9 cellular contexts compared by ENCODE assay signal in genomic region chr19:3175761-3176714, GRCh38. TPM values are rescaled to one million over a fixed set of nuclear protein-coding genes. Genes with fewer than 3 reads are reported as not detected.
DNase-seq lines count a peak whose midpoint lies in the region; ATAC-seq and TF ChIP-seq lines count a peak whose summit lies in the region.
"Had no signal": no experiment of that assay in that cellular context is flagged by ENCODE, and none has a peak within 500 bp of the region (broad histone marks: within the 10 kb centered on the region; RNA-seq: fewer than 3 reads in every experiment).

No MANE protein-coding gene starts in this region.

- H3K27me3 Mint-ChIP-seq in activated CD4-positive, alpha-beta memory T cell treated with anti-CD3 and anti-CD28 coated beads for 36 hours: no peaks in the 10 kb centered on the region

- BruUV-seq in HCT116 (replicated peaks; lab: Mats Ljungman, UMichigan): TSS peak; percentile 78

- no peaks in the 10 kb centered on the region for H3K79me2 ChIP-seq in HCT116 (ENCODE audit: insufficient read depth, low read length)

- CTCF ChIA-PET in HCT116 (lab: Charles Lee): no interaction called here
- CTCF ChIA-PET in activated CD4-positive, alpha-beta memory T cell treated with anti-CD3 and anti-CD28 coated beads for 36 hours (lab: Charles Lee): interaction anchor here (0.9 to 1.1 kb wide), 3 partner anchors 13 to 140 kb away, joined by 3 read pairs; no protein-coding TSS in a partner anchor

- peak overlapping the region; percentile 74 for H3K4me3 Mint-ChIP-seq in activated CD4-positive, alpha-beta memory T cell treated with anti-CD3 and anti-CD28 coated beads for 36 hours

- DNase-seq in AG08395 (ENCODE audit: low spot score) (peak; percentile 31), HCT116 (ENCODE audit: low read depth, low spot score) (peak; percentile 65), islet precursor cell (peak; percentile 56), pons (ENCODE audit: low spot score) (no peak)
- peak; percentile 53 for DNase-seq in activated CD4-positive, alpha-beta memory T cell treated with anti-CD3 and anti-CD28 coated beads for 36 hours

- H3K9me3 Mint-ChIP-seq in activated CD4-positive, alpha-beta memory T cell treated with anti-CD3 and anti-CD28 coated beads for 36 hours: no peaks in the 10 kb centered on the region

- TF ChIP-seq POLR2A in HCT116 (IDR thresholded peaks at IDR 0.05; ENCODE audit: borderline replicate concordance, extremely low read depth, insufficient read depth, insufficient read length): no peak

- H3K36me3 ChIP-seq in HCT116 (ENCODE audit: control insufficient read depth in 1 of 2, insufficient read depth in 2 of 2, low read length in 2 of 2): no peaks in the 10 kb centered on the region
- H3K36me3 ChIP-seq: thoracic aorta had no signal

- no peaks in the 10 kb centered on the region for H3K9me2 ChIP-seq in HCT116 (ENCODE audit: insufficient read depth)

- peaks cover 20% of the 10 kb centered on the region for H3K4me1 Mint-ChIP-seq in activated CD4-positive, alpha-beta memory T cell treated with anti-CD3 and anti-CD28 coated beads for 36 hours (ENCODE audit: low read depth)

- peaks cover 23% of the 10 kb centered on the region for H3K36me3 Mint-ChIP-seq in activated CD4-positive, alpha-beta memory T cell treated with anti-CD3 and anti-CD28 coated beads for 36 hours

- RAD21 ChIA-PET in HCT116 (lab: Charles Lee; ENCODE audit: low non-redundant PET in 1 of 2, low total read pairs in 2 of 2, uncharacterized antibody in 2 of 2, unreplicated experiment in 2 of 2): no interaction called here

- TF ChIP-seq RAD21 in HCT116 (IDR thresholded peaks at IDR 0.05; ENCODE audit: low read depth): no peak

- no peak for TF ChIP-seq CTCF in HCT116 (IDR thresholded peaks at IDR 0.05 in 2 of 3, conservative IDR thresholded peaks at IDR 0.05 in 1 of 3; ENCODE audit: borderline replicate concordance in 1 of 3, insufficient read depth in 1 of 3, low read depth in 2 of 3, low read length in 2 of 3)

- peak; percentile 31 for ATAC-seq in HCT116
- no peak for ATAC-seq in HG03097 (IDR thresholded peaks at IDR 0.05; ENCODE audit: low FRiP score, unreplicated experiment)
- no peak for ATAC-seq in GM21423 (IDR thresholded peaks at IDR 0.05; ENCODE audit: unreplicated experiment)
- no peak for ATAC-seq in HG03039 (IDR thresholded peaks at IDR 0.05; ENCODE audit: unreplicated experiment)

- peak overlapping the region; percentile 28 to 45 for H3K4me3 ChIP-seq in HCT116 (replicated peaks in 1 of 2; ENCODE audit: low read depth in 1 of 2, low read length in 2 of 2)
- H3K4me3 ChIP-seq: thoracic aorta had no signal

- H3K27me3 ChIP-seq in HCT116 (ENCODE audit: insufficient read depth, low read length): no peaks in the 10 kb centered on the region

- H3K4me2 ChIP-seq in HCT116 (ENCODE audit: low read length): peak overlapping the region; percentile 80

- no peaks in the 10 kb centered on the region for H3K9me3 ChIP-seq in HCT116 (ENCODE audit: control insufficient read depth in 1 of 2, insufficient read depth in 1 of 2, low read depth in 1 of 2, low read length in 2 of 2)
- H3K9me3 ChIP-seq: thoracic aorta had no signal

- H4K20me1 ChIP-seq in HCT116 (ENCODE audit: insufficient read depth): no peaks in the 10 kb centered on the region

- peaks cover 23 to 32% of the 10 kb centered on the region in 2 experiments for H3K4me1 ChIP-seq in HCT116 (ENCODE audit: control insufficient read depth in 1 of 2, insufficient read depth in 2 of 2, low read length in 2 of 2)

- POLR2A ChIA-PET in HCT116 (lab: Charles Lee): no interaction called here
- POLR2A ChIA-PET in activated CD4-positive, alpha-beta memory T cell treated with anti-CD3 and anti-CD28 coated beads for 36 hours (lab: Charles Lee): interaction anchor here (1.0 kb wide), 1 partner anchor 95 kb away, joined by 3 read pairs; no protein-coding TSS in a partner anchor

- intact Hi-C loops in HCT116 (cut with micrococcal nuclease): no loop called here
- intact Hi-C loops in activated CD4-positive, alpha-beta memory T cell treated with anti-CD3 and anti-CD28 coated beads for 36 hours (cut with micrococcal nuclease): no loop called here

- peak overlapping the region; percentile 82 for H3K27ac ChIP-seq in HCT116 (ENCODE audit: low read depth, low read length)
- H3K27ac ChIP-seq: thoracic aorta had no signal

- H3K27ac Mint-ChIP-seq in activated CD4-positive, alpha-beta memory T cell treated with anti-CD3 and anti-CD28 coated beads for 36 hours: peak overlapping the region; percentile 90

- H2AFZ ChIP-seq in HCT116 (ENCODE audit: low read depth, low read length, poor library complexity, severe bottlenecking): no peak overlapping the region

- H3K9ac ChIP-seq in HCT116 (ENCODE audit: low read length): peak overlapping the region; percentile 64

TF ChIP-seq in HCT116, 20 proteins besides CTCF, POLR2A, EP300 and RAD21:
- TF ChIP-seq YY1 (IDR thresholded peaks at IDR 0.05; ENCODE audit: extremely low read depth, insufficient replicate concordance, low read depth, low read length) (no peak), EGR1 (IDR thresholded peaks at IDR 0.05; ENCODE audit: low read depth) (no peak), MAX (IDR thresholded peaks at IDR 0.05) (peak; percentile 59), EZH2phosphoT487 (IDR thresholded peaks at IDR 0.05; ENCODE audit: borderline replicate concordance) (no peak), ATF3 (IDR thresholded peaks at IDR 0.05) (no peak), SP1 (IDR thresholded peaks at IDR 0.05; ENCODE audit: low read depth) (peak; percentile 56), POLR2AphosphoS5 (IDR thresholded peaks at IDR 0.05; ENCODE audit: low read depth, low read length) (peak; percentile 53; the same call in 1 of the 2 replicates), CBX3 (IDR thresholded peaks at IDR 0.05; ENCODE audit: low read depth) (peak; percentile 30; the same call in 1 of the 2 replicates)

RNA-seq across cellular contexts. Expression of gene S1PR4, which starts 2.5 kb away (rescaled TPM):
- total RNA-seq in HCT116 (2021; ENCODE audit: unreplicated experiment): 0.71 TPM
- polyA plus RNA-seq in HCT116 (2012): 0.22 and 0.31 TPM in 2 replicates
- total RNA-seq in activated CD4-positive, alpha-beta memory T cell treated with anti-CD3 and anti-CD28 coated beads for 36 hours: 10 to 100 TPM; 32.7 to 34.0 TPM

RNA-seq across cellular contexts. Expression of gene NCLN, which starts 9.7 kb away (rescaled TPM):
- total RNA-seq in HCT116 (2021; ENCODE audit: unreplicated experiment): 119 TPM
- polyA plus RNA-seq in HCT116 (2012): 91.3 and 94.7 TPM in 2 replicates
- total RNA-seq in activated CD4-positive, alpha-beta memory T cell treated with anti-CD3 and anti-CD28 coated beads for 36 hours: 10 to 100 TPM; 47.0 to 50.9 TPM

RNA-seq across cellular contexts. Expression of gene GNA15, which starts 40.2 kb away (rescaled TPM):
- 1.5 TPM for total RNA-seq in HCT116 (2021; ENCODE audit: unreplicated experiment)
- polyA plus RNA-seq in HCT116 (2012): 0.86 and 1.2 TPM in 2 replicates
- total RNA-seq in activated CD4-positive, alpha-beta memory T cell treated with anti-CD3 and anti-CD28 coated beads for 36 hours: 10 to 100 TPM; 78.4 to 79.5 TPM

RNA-seq across cellular contexts. Expression of gene CELF5, which starts 48.4 kb away (rescaled TPM):
- total RNA-seq in HCT116 (2021; ENCODE audit: unreplicated experiment): 2.5 TPM
- 1.0 and 1.6 TPM in 2 replicates for polyA plus RNA-seq in HCT116 (2012)
- total RNA-seq in activated CD4-positive, alpha-beta memory T cell treated with anti-CD3 and anti-CD28 coated beads for 36 hours: under 1 TPM in 1 of 2 experiments, not detected in 1; 0.14 TPM
- total RNA-seq: thoracic aorta had no signal

Comparison
In these comparisons a context has a peak if more than half of its experiments do, and no peak if none do; other contexts are left out.
1. RNA of gene S1PR4, which starts 2.5 kb away (total RNA-seq): 32.7 to 34.0 TPM in activated CD4-positive, alpha-beta memory T cell treated with anti-CD3 and anti-CD28 coated beads for 36 hours; 0.71 TPM in HCT116 (single experiment); every median in the first group is over 10 times any median in the second.
2. RNA of gene GNA15, which starts 40.2 kb away (total RNA-seq): 78.4 to 79.5 TPM in activated CD4-positive, alpha-beta memory T cell treated with anti-CD3 and anti-CD28 coated beads for 36 hours; 1.5 TPM in HCT116 (single experiment); every median in the first group is over 10 times any median in the second.